In genomic region chr12:104582739-104583138, GRCh38 we compare ENCODE assay signal across 11 cellular contexts.
DNase-seq lines count a peak whose midpoint lies in the region; ATAC-seq and TF ChIP-seq lines count a peak whose summit lies in the region.
"Had no signal": no experiment of that assay in that cellular context is flagged by ENCODE, and none has a peak within 500 bp of the region (broad histone marks: within the 10 kb centered on the region; RNA-seq: fewer than 3 reads in every experiment).

No MANE protein-coding gene starts in this region.

- no peaks in the 10 kb centered on the region for H3K9me3 ChIP-seq in BLaER1
- H3K9me3 ChIP-seq in KOPT-K1 (ENCODE audit: insufficient read depth, low read length, poor library complexity, severe bottlenecking), result no peaks in the 10 kb centered on the region
- no peaks in the 10 kb centered on the region for H3K9me3 ChIP-seq in spleen

- TF ChIP-seq CTCF in spleen (IDR thresholded peaks at IDR 0.05 in 8 of 11, conservative IDR thresholded peaks at IDR 0.05 in 3 of 11), result no peak

- no peak for TF ChIP-seq POLR2A in spleen (IDR thresholded peaks at IDR 0.05)

- intact Hi-C loops in spleen (cut with DNase I; ENCODE audit: low total_unique reads), result no loop called here

- H3K27me3 ChIP-seq in BLaER1, result no peaks in the 10 kb centered on the region
- no peaks in the 10 kb centered on the region for H3K27me3 ChIP-seq in spleen (replicated peaks in 1 of 7)

- 58 to 80% (median 71%) methylated on average over 4 of the region's 4 CpGs for WGBS in spleen, 5 donors

- H3K4me2 ChIP-seq in BLaER1, result peak overlapping the region; percentile 73

- peak; percentile 72 for ATAC-seq in GM19025 (IDR thresholded peaks at IDR 0.05; ENCODE audit: low read depth, unreplicated experiment)
- ATAC-seq in HG02798 (IDR thresholded peaks at IDR 0.05; ENCODE audit: poor library complexity, unreplicated experiment), result peak; percentile 82

- DNase-seq in nucleus accumbens (lab: John Stamatoyannopoulos, UW), result no peak
- DNase-seq in GOT3 (lab: John Stamatoyannopoulos, UW), result no peak
- DNase-seq in spleen, result no peak
- no peak for DNase-seq in activated naive CD4-positive, alpha-beta T cell (lab: John Stamatoyannopoulos, UW)
- DNase-seq: midbrain; NCI-H1436; stimulated activated CD4-positive, alpha-beta T cell treated with anti-CD3 and anti-CD28 coated beads, Interleukin-1b, Interleukin-23, amount 100 ng/mL, for 48 hours had no signal

- H3K4me3 ChIP-seq in BLaER1 (no peak overlapping the region), spleen (peak overlapping the region in 1 of 8 donors; percentile 19)

- no peak overlapping the region for H3K9ac ChIP-seq in BLaER1

- peaks cover 82% of the 10 kb centered on the region for H3K4me1 ChIP-seq in BLaER1
- peaks cover 12 to 85% (median 50%) of the 10 kb centered on the region in 6 donors for H3K4me1 ChIP-seq in spleen

- peaks cover 99% of the 10 kb centered on the region for H4K20me1 ChIP-seq in BLaER1

- peaks cover 14% of the 10 kb centered on the region for H3K36me3 ChIP-seq in BLaER1
- H3K36me3 ChIP-seq in KOPT-K1 (ENCODE audit: insufficient read depth, low read length), result peaks cover 35% of the 10 kb centered on the region
- no peaks in the 10 kb centered on the region for H3K36me3 ChIP-seq in spleen

- H3K27ac ChIP-seq in BLaER1 (no peak overlapping the region), KOPT-K1 (ENCODE audit: low read depth, low read length, poor library complexity, severe bottlenecking) (peak overlapping the region; percentile 42), spleen (no peak overlapping the region)
